8 cellular contexts compared by ENCODE assay signal in the genomic region with DNA sequence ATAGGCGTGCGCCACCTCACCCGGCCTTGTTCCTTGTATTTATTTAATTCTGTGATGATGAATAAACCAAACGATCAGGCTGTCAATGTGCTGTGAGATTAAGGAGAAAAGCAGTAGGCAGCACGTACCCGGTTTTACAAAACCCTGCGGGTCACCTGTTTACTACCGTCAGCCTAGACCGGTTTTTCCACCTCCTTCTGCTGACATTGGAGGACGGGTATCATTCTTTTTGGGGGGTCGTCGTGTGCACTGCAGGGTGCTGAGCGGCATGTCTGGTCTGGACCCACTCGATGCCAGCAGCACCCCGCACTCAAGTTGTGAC. TPM values are rescaled to one million over a fixed set of nuclear protein-coding genes. Genes with fewer than 3 reads are reported as not detected.
DNase-seq lines count a peak whose midpoint lies in the region; TF ChIP-seq lines count a peak whose summit lies in the region.

No MANE protein-coding gene starts in this region.

- H3K4me3 ChIP-seq in AG04449 (ENCODE audit: low read depth, low read length) = peak overlapping the region; percentile 68; the same call in 1 of the 2 replicates
- peak overlapping the region; percentile 79 for H3K4me3 ChIP-seq in HUES48 (ENCODE audit: low read depth, low read length)

- POLR2A ChIA-PET in AG04449 (lab: Yijun Ruan, JAX) = interaction anchor here (1.0 kb wide), 1 partner anchor 131 kb away, joined by 3 read pairs; the partner anchor contains the start of gene FAM174C

- peaks cover 16% of the 10 kb centered on the region for H3K36me3 ChIP-seq in HUES48 (ENCODE audit: control insufficient read depth, insufficient read depth, low read length)

- TF ChIP-seq CTCF in AG04449 (IDR thresholded peaks at IDR 0.05; ENCODE audit: insufficient read depth, low read length, missing control alignments) (no peak), brain (conservative IDR thresholded peaks at IDR 0.05) (no peak), mesothelial cell of epicardium (IDR thresholded peaks at IDR 0.05; ENCODE audit: unreplicated experiment) (no peak)

- H3K27ac ChIP-seq in HUES48 (ENCODE audit: low read depth, low read length) = peak overlapping the region; percentile 75

- peaks cover 16% of the 10 kb centered on the region for H3K36me3 Mint-ChIP-seq in brain
- no peaks in the 10 kb centered on the region for H3K36me3 Mint-ChIP-seq in mesothelial cell of epicardium

- peaks cover 7% of the 10 kb centered on the region for H3K27me3 Mint-ChIP-seq in brain
- no peaks in the 10 kb centered on the region for H3K27me3 Mint-ChIP-seq in mesothelial cell of epicardium (ENCODE audit: low read depth)

- H3K4me3 Mint-ChIP-seq in brain = peak overlapping the region; percentile 83 to 86 (median 83)
- H3K4me3 Mint-ChIP-seq in mesothelial cell of epicardium = peak overlapping the region; percentile 68

- peaks cover 10% of the 10 kb centered on the region; the same call in 1 of the 2 replicates for H3K4me1 ChIP-seq in HUES48 (ENCODE audit: control insufficient read depth, insufficient read depth, low read length)

- CTCF ChIA-PET in AG04449 (lab: Yijun Ruan, JAX) = interaction anchor here (1.2 kb wide), 1 partner anchor 10 kb away, joined by 3 read pairs; no protein-coding TSS in a partner anchor

- H3K27ac Mint-ChIP-seq in brain (peak overlapping the region; percentile 53 to 96 (median 82)), mesothelial cell of epicardium (peak overlapping the region; percentile 91)

- no peak overlapping the region for H3K9ac ChIP-seq in HUES48 (ENCODE audit: low read depth, low read length)

- no peaks in the 10 kb centered on the region for H3K9me3 ChIP-seq in HUES48 (ENCODE audit: control insufficient read depth, insufficient read depth, low read length)

- H3K9me3 Mint-ChIP-seq in brain (peaks cover 0 to 8% (median 0%) of the 10 kb centered on the region in 5 experiments), mesothelial cell of epicardium (no peaks in the 10 kb centered on the region)

- peaks cover 46% of the 10 kb centered on the region for H3K4me1 Mint-ChIP-seq in brain
- peaks cover 38% of the 10 kb centered on the region for H3K4me1 Mint-ChIP-seq in mesothelial cell of epicardium

- DNase-seq in AG04449 (ENCODE audit: low read depth, low spot score) (no peak), mesothelial cell of epicardium (ENCODE audit: low spot score in 2 of 2, unreplicated experiment in 2 of 2) (no peak), OCI-M1 (lab: John Stamatoyannopoulos, UW) (no peak), NCI-H1694 (lab: John Stamatoyannopoulos, UW) (no peak), cerebellar nuclear complex (lab: John Stamatoyannopoulos, UW) (no peak), MV-4-11 (lab: John Stamatoyannopoulos, UW) (no peak)

- no peaks in the 10 kb centered on the region for H3K27me3 ChIP-seq in HUES48 (ENCODE audit: control insufficient read depth, insufficient read depth, low read length)

RNA-seq across cellular contexts. Expression of gene DAZAP1, which starts 0.9 kb away (rescaled TPM):
- polyA plus RNA-seq in brain (ENCODE audit: insufficient read depth, low read depth, low replicate concordance) = 81.4 TPM
- 130 to 134 TPM (median 131 TPM) in 3 replicates for total RNA-seq in mesothelial cell of epicardium

RNA-seq across cellular contexts. Expression of gene GAMT, which starts 5.1 kb away (rescaled TPM):
- 146 TPM for polyA plus RNA-seq in brain (ENCODE audit: insufficient read depth, low read depth, low replicate concordance)
- total RNA-seq in mesothelial cell of epicardium = 41.5 to 44.5 TPM (median 42.6 TPM) in 3 replicates

RNA-seq across cellular contexts. Expression of gene NDUFS7, which starts 22.8 kb away (rescaled TPM):
- 275 TPM for polyA plus RNA-seq in brain (ENCODE audit: insufficient read depth, low read depth, low replicate concordance)
- 52.2 to 56.8 TPM (median 55.9 TPM) in 3 replicates for total RNA-seq in mesothelial cell of epicardium

RNA-seq across cellular contexts. Expression of gene RPS15, which starts 31.7 kb away (rescaled TPM):
- polyA plus RNA-seq in brain (ENCODE audit: insufficient read depth, low read depth, low replicate concordance) = 3,425 TPM
- total RNA-seq in mesothelial cell of epicardium = 1,014 to 1,040 TPM (median 1,034 TPM) in 3 replicates

RNA-seq across cellular contexts. Expression of gene APC2, which starts 43.5 kb away (rescaled TPM):
- polyA plus RNA-seq in brain (ENCODE audit: insufficient read depth, low read depth, low replicate concordance) = 69.7 TPM
- total RNA-seq in mesothelial cell of epicardium = 2.3 to 2.8 TPM (median 2.4 TPM) in 3 replicates
